1 cellular context compared by ENCODE assay signal in the genomic region with DNA sequence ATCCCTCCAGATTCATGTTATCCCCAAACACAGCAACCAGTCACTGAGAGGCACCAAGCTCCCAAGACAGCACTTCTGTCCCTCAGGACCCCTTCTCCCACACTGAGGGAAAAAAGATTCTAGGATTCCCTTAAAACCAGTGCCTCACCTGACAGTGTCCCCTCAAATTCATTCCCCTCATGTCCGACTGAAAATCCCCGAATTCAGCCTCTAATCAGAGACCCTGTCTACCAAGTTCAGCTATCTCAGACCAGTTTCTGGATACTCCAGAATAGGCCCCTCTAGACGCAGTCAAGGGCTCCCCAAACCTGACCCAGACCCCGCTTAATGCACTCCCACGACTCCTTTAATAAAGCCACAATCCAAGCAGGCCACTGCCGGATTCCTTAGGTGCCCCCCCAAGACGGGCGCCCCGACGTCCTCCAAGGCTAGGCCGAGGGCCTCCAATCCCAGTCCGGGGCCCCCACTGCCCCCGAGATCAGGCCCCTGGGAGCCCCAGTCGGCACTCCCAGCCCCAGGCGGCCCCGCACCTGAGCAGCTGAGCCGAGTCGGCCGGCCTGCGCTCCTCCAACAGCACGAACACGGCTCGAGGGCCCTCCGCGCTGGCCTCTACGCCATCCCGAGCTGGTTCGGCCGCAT.
TF ChIP-seq lines count a peak whose summit lies in the region.

No MANE protein-coding gene starts in this region.

TF ChIP-seq in HEK293, 187 proteins besides CTCF, POLR2A, EP300 and RAD21 (continued from another document):
- no peak for TF ChIP-seq ZNF426 (tag by site-specific recombination; IDR thresholded peaks at IDR 0.05)
- TF ChIP-seq KLF7 (tag by site-specific recombination; IDR thresholded peaks at IDR 0.05; ENCODE audit: borderline replicate concordance): no peak
- peak; percentile 81 for TF ChIP-seq ZBTB20 (tag by site-specific recombination; IDR thresholded peaks at IDR 0.05)
